14 cellular contexts compared by ENCODE assay signal in the genomic region with DNA sequence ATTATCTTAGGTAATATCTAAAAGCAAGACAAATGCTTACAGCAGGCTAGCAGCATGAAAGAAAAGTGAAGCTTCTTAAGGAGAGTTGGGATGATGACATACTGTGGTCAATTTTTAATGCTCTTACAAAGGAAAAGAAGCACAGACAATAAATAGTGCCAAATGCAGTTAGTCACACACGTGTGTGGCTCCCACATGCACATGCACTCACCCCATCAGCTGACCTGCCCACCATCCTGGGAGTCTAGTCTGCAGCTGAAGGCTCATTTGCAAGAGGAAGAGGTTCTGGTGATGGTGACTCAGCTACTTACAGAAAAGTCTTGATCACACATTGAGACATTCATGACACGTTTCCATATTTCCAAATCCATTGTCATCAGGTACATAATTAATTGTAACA.
DNase-seq lines count a peak whose midpoint lies in the region; ATAC-seq, FAIRE-seq and TF ChIP-seq lines count a peak whose summit lies in the region.
"Had no signal": no experiment of that assay in that cellular context is flagged by ENCODE, and none has a peak within 500 bp of the region (broad histone marks: within the 10 kb centered on the region; RNA-seq: fewer than 3 reads in every experiment).

No MANE protein-coding gene starts in this region.

- no peak overlapping the region for H3K4me2 ChIP-seq in HepG2 (ENCODE audit: low read depth, low read length)

- CTCF ChIA-PET in HepG2 (lab: Yijun Ruan, JAX; ENCODE audit: low intra/inter-chr PET ratio, low total read pairs), result no interaction called here

- H3K27ac ChIP-seq in HepG2 (ENCODE audit: extremely low read length, insufficient read depth, low read length), result no peak overlapping the region
- H3K27ac ChIP-seq in right lobe of liver, result no peak overlapping the region
- no peak overlapping the region for H3K27ac ChIP-seq in vagina
- H3K27ac ChIP-seq: upper lobe of right lung had no signal

- 6% methylated on average over 2 of the region's 2 CpGs for WGBS in HepG2 (ENCODE audit: low lambda C conversion rate)
- 21% methylated on average over 2 of the region's 2 CpGs for WGBS in right lobe of liver (ENCODE audit: insufficient coverage, low coverage, low lambda C conversion rate, missing lambda C conversion rate)

- POLR2A ChIA-PET in HepG2 (lab: Yijun Ruan, JAX), result no interaction called here

- H4K20me1 ChIP-seq in HepG2 (ENCODE audit: insufficient read depth, low read length), result peaks cover 3% of the 10 kb centered on the region; the same call in 1 of the 2 replicates

- ATAC-seq in HepG2 (no peak), right lobe of liver (no peak), Right ventricle myocardium inferior (no peak)
- no peak for ATAC-seq in stimulated activated naive CD8-positive, alpha-beta T cell treated with anti-CD3 and anti-CD28 coated beads, Interleukin-15, Interleukin-2, amounts not matched to agents 100 U/mL and 50 U/mL, for 24 hours
- ATAC-seq: stimulated activated memory B cell treated with anti-CD40 and anti-IgM and Interleukin-4, amounts not matched to agents 10 μg/mL and 1 μg/mL and 100 μg/mL, for 72 hours; upper lobe of right lung had no signal

- DNase-seq in HepG2 (ENCODE audit: low spot score) (no peak), right lobe of liver (no peak), MG63 (peak; percentile 65), epithelial cell of esophagus (ENCODE audit: low read depth) (peak; percentile 48), vagina (ENCODE audit: extremely low spot score in 2 of 2) (no peak), Right ventricle myocardium inferior (ENCODE audit: missing footprints) (no peak), activated gamma-delta T cell (lab: John Stamatoyannopoulos, UW) (no peak)
- no peak for DNase-seq in stimulated activated naive CD8-positive, alpha-beta T cell treated with anti-CD3 and anti-CD28 coated beads, Interleukin-15, Interleukin-2, amounts not matched to agents 100 U/mL and 50 U/mL, for 24 hours
- DNase-seq: effector CD8-positive, alpha-beta T cell; glutamatergic neuron; midbrain; NCI-H446; upper lobe of right lung had no signal

- TF ChIP-seq CTCF in HepG2 (CRISPR knock-in tag; IDR thresholded peaks at IDR 0.05) (no peak), right lobe of liver (IDR thresholded peaks at IDR 0.05) (no peak), epithelial cell of esophagus (IDR thresholded peaks at IDR 0.05; ENCODE audit: insufficient read depth, low read depth, low read length, missing control alignments) (no peak), vagina (IDR thresholded peaks at IDR 0.05) (no peak)

- in situ Hi-C loops in HepG2 (cut with HindIII; ENCODE audit: extremely low pct_ligation_motif_present, low pct_unique_long_range_greater_than_20kb), result no loop called here

- H3K27me3 ChIP-seq in HepG2 (ENCODE audit: control insufficient read depth in 1 of 2, insufficient read depth in 2 of 2, low read length in 2 of 2) (peaks cover 2 to 62% of the 10 kb centered on the region in 2 experiments; a peak in 3 of 5 replicates), right lobe of liver (peaks cover 0 to 9% of the 10 kb centered on the region in 2 donors), MG63 (peaks cover 25% of the 10 kb centered on the region), vagina (no peaks in the 10 kb centered on the region)

- TF ChIP-seq RAD21 in HepG2 (CRISPR knock-in tag; IDR thresholded peaks at IDR 0.05), result no peak

- peaks cover 15% of the 10 kb centered on the region for H3K4me1 ChIP-seq in HepG2 (ENCODE audit: insufficient read depth, low read length)
- no peaks in the 10 kb centered on the region for H3K4me1 ChIP-seq in right lobe of liver
- peaks cover 18% of the 10 kb centered on the region for H3K4me1 ChIP-seq in vagina

- H3K36me3 ChIP-seq in HepG2 (replicated peaks in 1 of 2; ENCODE audit: control insufficient read depth in 1 of 2, insufficient read depth in 2 of 2, low read length in 2 of 2) (no peaks in the 10 kb centered on the region), right lobe of liver (no peaks in the 10 kb centered on the region), MG63 (no peaks in the 10 kb centered on the region), vagina (no peaks in the 10 kb centered on the region)
- H3K36me3 ChIP-seq: upper lobe of right lung had no signal

- H3K4me3 ChIP-seq in HepG2 (replicated peaks in 1 of 3; ENCODE audit: insufficient read depth in 1 of 3, low read depth in 2 of 3, low read length in 3 of 3), result no peak overlapping the region
- no peak overlapping the region for H3K4me3 ChIP-seq in right lobe of liver
- no peak overlapping the region for H3K4me3 ChIP-seq in MG63
- no peak overlapping the region for H3K4me3 ChIP-seq in epithelial cell of esophagus (ENCODE audit: low read length)
- no peak overlapping the region for H3K4me3 ChIP-seq in vagina
- H3K4me3 ChIP-seq: upper lobe of right lung had no signal

- TF ChIP-seq EP300 in HepG2 (IDR thresholded peaks at IDR 0.05; ENCODE audit: low read depth in 2 of 2, low read length in 2 of 2), result no peak
- TF ChIP-seq EP300 in HepG2 (CRISPR knock-in tag; IDR thresholded peaks at IDR 0.05; ENCODE audit: borderline replicate concordance), result no peak

- H2AFZ ChIP-seq in HepG2 (ENCODE audit: low read length), result no peak overlapping the region

- H3K9ac ChIP-seq in HepG2 (ENCODE audit: insufficient read depth, low read depth, low read length), result no peak overlapping the region

- H3K79me2 ChIP-seq in HepG2 (ENCODE audit: insufficient read depth, low read length), result no peaks in the 10 kb centered on the region

- BruUV-seq in HepG2 (replicated peaks; lab: Mats Ljungman, UMichigan), result no TSS peak

- intact Hi-C loops in HepG2 (cut with micrococcal nuclease; ENCODE audit: unreplicated experiment), result no loop called here
- intact Hi-C loops in right lobe of liver (cut with DNase I), result no loop called here
- intact Hi-C loops in vagina (cut with DNase I), result no loop called here
- intact Hi-C loops in Right ventricle myocardium inferior (cut with DNase I), result no loop called here

- FAIRE-seq in HepG2 (lab: Jason Lieb, UNC), result no peak

- no peaks in the 10 kb centered on the region for H3K9me3 ChIP-seq in HepG2 (ENCODE audit: low read length)
- no peaks in the 10 kb centered on the region for H3K9me3 ChIP-seq in right lobe of liver
- H3K9me3 ChIP-seq in MG63, result no peaks in the 10 kb centered on the region
- no peaks in the 10 kb centered on the region for H3K9me3 ChIP-seq in vagina
- H3K9me3 ChIP-seq: upper lobe of right lung had no signal

- no peak for TF ChIP-seq POLR2A in HepG2 (IDR thresholded peaks at IDR 0.05; ENCODE audit: insufficient read depth in 1 of 2, low read depth in 2 of 2, low read length in 2 of 2)
- no peak for TF ChIP-seq POLR2A in right lobe of liver (IDR thresholded peaks at IDR 0.05)
- no peak for TF ChIP-seq POLR2A in vagina (IDR thresholded peaks at IDR 0.05)

TF ChIP-seq in HepG2, 621 proteins besides CTCF, POLR2A, EP300 and RAD21:
- 0 out of 2 replicates have a peak, but pooled peaks have one; percentile 9 for TF ChIP-seq CREB1 (IDR thresholded peaks at IDR 0.05)
- no peak for TF ChIP-seq CREB1 (CRISPR knock-in tag; IDR thresholded peaks at IDR 0.05)
- TF ChIP-seq, protein P1, sequence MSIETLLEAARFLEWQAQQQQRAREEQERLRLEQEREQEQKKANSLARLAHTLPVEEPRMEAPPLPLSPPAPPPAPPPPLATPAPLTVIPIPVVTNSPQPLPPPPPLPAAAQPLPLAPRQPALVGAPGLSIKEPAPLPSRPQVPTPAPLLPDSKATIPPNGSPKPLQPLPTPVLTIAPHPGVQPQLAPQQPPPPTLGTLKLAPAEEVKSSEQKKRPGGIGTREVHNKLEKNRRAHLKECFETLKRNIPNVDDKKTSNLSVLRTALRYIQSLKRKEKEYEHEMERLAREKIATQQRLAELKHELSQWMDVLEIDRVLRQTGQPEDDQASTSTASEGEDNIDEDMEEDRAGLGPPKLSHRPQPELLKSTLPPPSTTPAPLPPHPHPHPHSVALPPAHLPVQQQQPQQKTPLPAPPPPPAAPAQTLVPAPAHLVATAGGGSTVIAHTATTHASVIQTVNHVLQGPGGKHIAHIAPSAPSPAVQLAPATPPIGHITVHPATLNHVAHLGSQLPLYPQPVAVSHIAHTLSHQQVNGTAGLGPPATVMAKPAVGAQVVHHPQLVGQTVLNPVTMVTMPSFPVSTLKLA (IDR thresholded peaks at IDR 0.05), result peak; percentile 90
- TF ChIP-seq, protein P2, sequence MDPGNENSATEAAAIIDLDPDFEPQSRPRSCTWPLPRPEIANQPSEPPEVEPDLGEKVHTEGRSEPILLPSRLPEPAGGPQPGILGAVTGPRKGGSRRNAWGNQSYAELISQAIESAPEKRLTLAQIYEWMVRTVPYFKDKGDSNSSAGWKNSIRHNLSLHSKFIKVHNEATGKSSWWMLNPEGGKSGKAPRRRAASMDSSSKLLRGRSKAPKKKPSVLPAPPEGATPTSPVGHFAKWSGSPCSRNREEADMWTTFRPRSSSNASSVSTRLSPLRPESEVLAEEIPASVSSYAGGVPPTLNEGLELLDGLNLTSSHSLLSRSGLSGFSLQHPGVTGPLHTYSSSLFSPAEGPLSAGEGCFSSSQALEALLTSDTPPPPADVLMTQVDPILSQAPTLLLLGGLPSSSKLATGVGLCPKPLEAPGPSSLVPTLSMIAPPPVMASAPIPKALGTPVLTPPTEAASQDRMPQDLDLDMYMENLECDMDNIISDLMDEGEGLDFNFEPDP (CRISPR knock-in tag; conservative IDR thresholded peaks at IDR 0.05), result no peak

Comparison
In these comparisons a context has a peak if more than half of its experiments do, and no peak if none do; other contexts are left out.
1. DNase-seq: peak in MG63 (single experiment) and epithelial cell of esophagus (single experiment); none in HepG2 (single experiment), right lobe of liver (0 of 3), vagina (0 of 2), stimulated activated naive CD8-positive, alpha-beta T cell treated with anti-CD3 and anti-CD28 coated beads, Interleukin-15, Interleukin-2, amounts not matched to agents 100 U/mL and 50 U/mL, for 24 hours (single experiment), Right ventricle myocardium inferior (single experiment) and activated gamma-delta T cell (single experiment).